1 cellular context compared by ENCODE assay signal in genomic region chr1:44645466-44646244, GRCh38.
TF ChIP-seq lines count a peak whose summit lies in the region.

No MANE protein-coding gene starts in this region.

TF ChIP-seq in IMR-90, 13 proteins besides CTCF, POLR2A, EP300 and RAD21:
- TF ChIP-seq RFX5 (IDR thresholded peaks at IDR 0.05; ENCODE audit: low read depth, low read length): no peak
- peak; percentile 44; the same call in 1 of the 2 replicates for TF ChIP-seq BHLHE40 (IDR thresholded peaks at IDR 0.05; ENCODE audit: low read depth, low read length)
- no peak for TF ChIP-seq MXI1 (IDR thresholded peaks at IDR 0.05; ENCODE audit: borderline replicate concordance, low read depth, low read length)
TF ChIP-seq in IMR-90: peak in this region for 1.
